18 cellular contexts compared by ENCODE assay signal in genomic region chr12:30582943-30583342, GRCh38.
DNase-seq lines count a peak whose midpoint lies in the region; ATAC-seq and TF ChIP-seq lines count a peak whose summit lies in the region.
"Had no signal": no experiment of that assay in that cellular context is flagged by ENCODE, and none has a peak within 500 bp of the region (broad histone marks: within the 10 kb centered on the region; RNA-seq: fewer than 3 reads in every experiment).

No MANE protein-coding gene starts in this region.

- H3K27me3 Mint-ChIP-seq in MCF 10A (ENCODE audit: insufficient read depth, unreplicated experiment) (no peaks in the 10 kb centered on the region), CD14-positive monocyte (ENCODE audit: low read depth in 3 of 3) (peaks cover 0 to 2% (median 2%) of the 10 kb centered on the region in 3 donors)

- no peak overlapping the region for H3K27ac ChIP-seq in breast epithelium
- H3K27ac ChIP-seq: 22Rv1, KMS-11 had no signal

- no peaks in the 10 kb centered on the region for H3K9me3 Mint-ChIP-seq in MCF 10A (ENCODE audit: unreplicated experiment)
- peaks cover 6 to 22% (median 14%) of the 10 kb centered on the region in 7 donors for H3K9me3 Mint-ChIP-seq in CD14-positive monocyte
- H3K9me3 Mint-ChIP-seq: CD8-positive, alpha-beta T cell had no signal

- H3K36me3 Mint-ChIP-seq in MCF 10A (ENCODE audit: insufficient read depth, unreplicated experiment) (no peaks in the 10 kb centered on the region), CD14-positive monocyte (no peaks in the 10 kb centered on the region)
- H3K36me3 Mint-ChIP-seq: CD8-positive, alpha-beta T cell had no signal

- ATAC-seq in GM18511 (IDR thresholded peaks at IDR 0.05; ENCODE audit: unreplicated experiment) (no peak), GM18505 (IDR thresholded peaks at IDR 0.05; ENCODE audit: unreplicated experiment) (no peak)
- ATAC-seq: CD8-positive, alpha-beta T cell; HepG2; Right ventricle myocardium inferior had no signal

- H3K36me3 ChIP-seq in breast epithelium, result no peaks in the 10 kb centered on the region

- intact Hi-C loops in MCF 10A (cut with micrococcal nuclease) (no loop called here), breast epithelium (cut with DNase I; ENCODE audit: low total_unique reads) (no loop called here), CD14-positive monocyte (cut with micrococcal nuclease) (no loop called here)

- no peaks in the 10 kb centered on the region for H3K4me1 ChIP-seq in breast epithelium

- no peaks in the 10 kb centered on the region for H3K9me3 ChIP-seq in breast epithelium

- no peaks in the 10 kb centered on the region for H3K4me1 Mint-ChIP-seq in MCF 10A (ENCODE audit: insufficient read depth, unreplicated experiment)
- no peaks in the 10 kb centered on the region for H3K4me1 Mint-ChIP-seq in CD14-positive monocyte

- no peaks in the 10 kb centered on the region for H3K27me3 ChIP-seq in breast epithelium

- TF ChIP-seq CTCF in MCF 10A (IDR thresholded peaks at IDR 0.05; ENCODE audit: unreplicated experiment) (no peak), breast epithelium (IDR thresholded peaks at IDR 0.05) (no peak), epithelial cell of proximal tubule (conservative IDR thresholded peaks at IDR 0.05; ENCODE audit: low read depth, low read length) (no peak), CD14-positive monocyte (IDR thresholded peaks at IDR 0.05) (no peak)

- H3K4me3 Mint-ChIP-seq in MCF 10A (ENCODE audit: unreplicated experiment) (no peak overlapping the region), CD14-positive monocyte (no peak overlapping the region)
- H3K4me3 Mint-ChIP-seq: CD8-positive, alpha-beta T cell; H9 had no signal

- no TSS peak for BruUV-seq in MCF 10A (replicated peaks; lab: Mats Ljungman, UMichigan)

- POLR2A ChIA-PET in MCF 10A (lab: Yijun Ruan, JAX), result no interaction called here

- DNase-seq in MCF 10A (ENCODE audit: unreplicated experiment), result peak; percentile 2
- no peak for DNase-seq in breast epithelium (ENCODE audit: low spot score in 2 of 2)
- peak; percentile 45 for DNase-seq in epithelial cell of proximal tubule (ENCODE audit: low read depth)
- peak; percentile 72 for DNase-seq in kidney tubule cell (ENCODE audit: low spot score)
- no peak for DNase-seq in CD14-positive monocyte (ENCODE audit: low spot score)
- DNase-seq in G401 (ENCODE audit: low spot score), result no peak
- DNase-seq: Calu3; CD8-positive, alpha-beta T cell; H9; NCI-H1436; NCI-H1930; NCI-H748 treated with DMSO at 0.1 percent for 48 hours had no signal

- H3K4me3 ChIP-seq in breast epithelium, result no peak overlapping the region
- H3K4me3 ChIP-seq in epithelial cell of proximal tubule (ENCODE audit: low read depth, low read length), result no peak overlapping the region

- H3K27ac Mint-ChIP-seq in MCF 10A (ENCODE audit: low read depth, unreplicated experiment) (no peak overlapping the region), CD14-positive monocyte (no peak overlapping the region)
- H3K27ac Mint-ChIP-seq: CD8-positive, alpha-beta T cell; H9 had no signal

- TF ChIP-seq POLR2A in breast epithelium (IDR thresholded peaks at IDR 0.05) (no peak), GM18505 (IDR thresholded peaks at IDR 0.05; ENCODE audit: borderline replicate concordance, extremely low read depth, insufficient read depth, insufficient read length) (no peak)

- in situ Hi-C loops in G401 (cut with HindIII; ENCODE audit: low sequenced_read_pairs), result no loop called here

- CTCF ChIA-PET in MCF 10A (lab: Yijun Ruan, JAX), result interaction anchor here (0.6 kb wide), 1 partner anchor 12 kb away, joined by 3 read pairs; no protein-coding TSS in a partner anchor

Comparison
In these comparisons a context has a peak if more than half of its experiments do, and no peak if none do; other contexts are left out.
1. DNase-seq: peak in MCF 10A (single experiment), epithelial cell of proximal tubule (single experiment) and kidney tubule cell (single experiment); none in breast epithelium (0 of 2), CD14-positive monocyte (single experiment) and G401 (single experiment).